ENCODE assay signal across 35 cellular contexts in genomic region chr21:14972678-14973077, GRCh38.
"Had no signal": no experiment of that assay in that cellular context is flagged by ENCODE, and none has a peak within 500 bp of the region (broad histone marks: within the 10 kb centered on the region; RNA-seq: fewer than 3 reads in every experiment).

No MANE protein-coding gene starts in this region.

- H3K9me3 ChIP-seq: MG63 had no signal

- H3K4me3 ChIP-seq: MG63 had no signal

- DNase-seq: Karpas-422, Kasumi-1, MG63, MM.1S, MV-4-11, NCI-H1048, NCI-H1092, NCI-H1092 treated with DMSO at 0.1 percent for 48 hours, NCI-H1105, NCI-H1105 treated with DMSO at 0.1 percent for 48 hours, NCI-H1417, NCI-H1417 treated with DMSO at 0.1 percent for 48 hours, NCI-H1436, NCI-H1436 treated with DMSO at 0.1 percent for 48 hours, NCI-H146, NCI-H1694, NCI-H1694 treated with DMSO at 0.1 percent for 48 hours, NCI-H187, NCI-H187 treated with DMSO at 0.1 percent for 48 hours, NCI-H1930, NCI-H2029, NCI-H2029 treated with DMSO at 0.1 percent for 48 hours, NCI-H2081, NCI-H2081 treated with DMSO at 0.1 percent for 48 hours, NCI-H2107, NCI-H2171, NCI-H2171 treated with DMSO at 0.1 percent for 48 hours, NCI-H2227 treated with DMSO at 0.1 percent for 48 hours, NCI-H226, NCI-H345, NCI-H446, NCI-H446 treated with DMSO at 0.1 percent for 48 hours, NCI-H510A, NCI-H510A treated with DMSO at 0.1 percent for 48 hours, NCI-H524 had no signal

- H3K27me3 ChIP-seq: MG63 had no signal
